ENCODE assay signal across 15 cellular contexts in the genomic region with DNA sequence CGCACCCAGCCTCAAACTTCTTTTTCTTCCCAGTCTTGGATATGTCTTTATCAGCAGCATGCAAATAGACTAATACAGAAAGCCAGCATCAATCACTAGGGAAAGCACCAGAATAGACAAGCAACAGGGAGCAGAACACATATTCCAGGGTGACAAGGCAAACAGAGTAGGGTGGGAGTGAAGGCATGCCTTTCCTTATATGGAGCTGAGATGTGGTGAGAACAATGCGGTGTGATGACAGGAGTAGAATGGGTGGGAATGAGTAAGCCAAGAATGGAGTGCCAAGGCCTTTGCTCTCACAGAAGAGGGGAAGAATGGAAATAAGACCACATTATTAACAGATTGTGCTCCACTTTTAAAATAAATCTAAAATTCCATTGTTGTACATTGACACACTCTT.
A peak's percentile ranks its signal among the peaks of the same experiment; 100 is the strongest.
DNase-seq lines count a peak whose midpoint lies in the region; ATAC-seq and TF ChIP-seq lines count a peak whose summit lies in the region.
"Had no signal": no experiment of that assay in that cellular context is flagged by ENCODE, and none has a peak within 500 bp of the region (broad histone marks: within the 10 kb centered on the region; RNA-seq: fewer than 3 reads in every experiment).

No MANE protein-coding gene starts in this region.

- no peak overlapping the region for H3K27ac ChIP-seq in endodermal cell (ENCODE audit: low read depth, low read length)
- H3K27ac ChIP-seq in mesenchymal stem cell (ENCODE audit: low read length, poor library complexity, severe bottlenecking) = no peak overlapping the region
- H3K27ac ChIP-seq: gastroesophageal sphincter, tibial artery had no signal

- TF ChIP-seq CTCF in endodermal cell (conservative IDR thresholded peaks at IDR 0.05) = no peak
- TF ChIP-seq CTCF in HFFc6 (IDR thresholded peaks at IDR 0.05) = no peak

- no peaks in the 10 kb centered on the region for H3K79me1 ChIP-seq in mesenchymal stem cell (replicated peaks; ENCODE audit: low read length, poor library complexity, severe bottlenecking)

- H3K36me3 ChIP-seq in NT2/D1 (ENCODE audit: insufficient read depth, insufficient read length, low read length) (no peaks in the 10 kb centered on the region), endodermal cell (ENCODE audit: control insufficient read depth, insufficient read depth, low read length) (no peaks in the 10 kb centered on the region), mesenchymal stem cell (ENCODE audit: control insufficient read depth in 1 of 2, insufficient read depth in 2 of 2, low read depth in 1 of 2, low read length in 2 of 2) (no peaks in the 10 kb centered on the region)
- H3K36me3 ChIP-seq: gastroesophageal sphincter, tibial artery had no signal

- H2BK5ac ChIP-seq in mesenchymal stem cell (ENCODE audit: low read depth, low read length, poor library complexity, severe bottlenecking) = no peak overlapping the region

- H3K9ac ChIP-seq in NT2/D1 (ENCODE audit: insufficient read length, low read depth) (no peak overlapping the region), endodermal cell (ENCODE audit: extremely low read depth, low read length, poor library complexity, severe bottlenecking) (no peak overlapping the region), mesenchymal stem cell (ENCODE audit: low read length) (no peak overlapping the region)

- H3K14ac ChIP-seq in mesenchymal stem cell (ENCODE audit: low read length in 2 of 2) = no peak overlapping the region

- peaks cover 27% of the 10 kb centered on the region for H3K4me1 Mint-ChIP-seq in endodermal cell
- H3K4me1 Mint-ChIP-seq in HFFc6 (ENCODE audit: low read depth) = no peaks in the 10 kb centered on the region
- H3K4me1 Mint-ChIP-seq: activated CD4-positive, alpha-beta T cell treated with anti-CD3 and anti-CD28 coated beads, Interleukin-2, amount 10 ng/mL, durations not matched to agents 7 days and 5 days; B cell had no signal

- no peak overlapping the region for H3K18ac ChIP-seq in mesenchymal stem cell (ENCODE audit: low read depth in 1 of 2, low read length in 2 of 2)

- peaks cover 70% of the 10 kb centered on the region for H3K27me3 Mint-ChIP-seq in endodermal cell (ENCODE audit: insufficient read depth)
- H3K27me3 Mint-ChIP-seq in HFFc6 (ENCODE audit: insufficient read depth) = no peaks in the 10 kb centered on the region; the same call in 1 of the 2 replicates
- H3K27me3 Mint-ChIP-seq: activated CD4-positive, alpha-beta T cell treated with anti-CD3 and anti-CD28 coated beads, Interleukin-2, amount 10 ng/mL, durations not matched to agents 7 days and 5 days had no signal

- H3K27me3 ChIP-seq in NT2/D1 (ENCODE audit: insufficient read depth, insufficient read length) (no peaks in the 10 kb centered on the region), endodermal cell (ENCODE audit: control insufficient read depth, insufficient read depth, low read length, poor library complexity, severe bottlenecking) (peaks cover 64% of the 10 kb centered on the region), mesenchymal stem cell (ENCODE audit: control insufficient read depth in 1 of 2, insufficient read depth in 1 of 2, low read length in 2 of 2) (no peaks in the 10 kb centered on the region)
- H3K27me3 ChIP-seq: gastroesophageal sphincter, tibial artery had no signal

- H3K36me3 Mint-ChIP-seq in endodermal cell (ENCODE audit: low read depth) (no peaks in the 10 kb centered on the region), HFFc6 (ENCODE audit: low read depth) (no peaks in the 10 kb centered on the region)

- no peaks in the 10 kb centered on the region for H3K9me3 ChIP-seq in NT2/D1 (ENCODE audit: insufficient read depth, low read length)
- no peaks in the 10 kb centered on the region for H3K9me3 ChIP-seq in endodermal cell (ENCODE audit: control insufficient read depth, low read length)
- H3K9me3 ChIP-seq in mesenchymal stem cell (ENCODE audit: control insufficient read depth, low read length) = no peaks in the 10 kb centered on the region
- H3K9me3 ChIP-seq: tibial artery had no signal

- no peak overlapping the region for H2AK5ac ChIP-seq in mesenchymal stem cell (ENCODE audit: low read length, severe bottlenecking)

- peak; percentile 75 for DNase-seq in Daoy (ENCODE audit: low read depth)
- peak; percentile 8 for DNase-seq in NT2/D1 (ENCODE audit: low read depth, low spot score)
- peak; percentile 63 for DNase-seq in endodermal cell
- peak; percentile 41 for DNase-seq in mesenchymal stem cell
- DNase-seq in activated CD4-positive, alpha-beta T cell treated with anti-CD3 and anti-CD28 coated beads, Interleukin-2, amount 50 U/mL, for 48 hours = no peak
- no peak for DNase-seq in HFFc6
- DNase-seq: activated CD4-positive, alpha-beta T cell treated with anti-CD3 and anti-CD28 coated beads, Interleukin-2, amount 10 ng/mL, durations not matched to agents 7 days and 5 days; amygdala; GOT3; tibial artery had no signal

- H2BK120ac ChIP-seq in mesenchymal stem cell (ENCODE audit: low read depth, low read length) = no peak overlapping the region

- H3K27ac Mint-ChIP-seq in endodermal cell = no peak overlapping the region
- H3K27ac Mint-ChIP-seq in HFFc6 = no peak overlapping the region
- H3K27ac Mint-ChIP-seq: activated CD4-positive, alpha-beta T cell treated with anti-CD3 and anti-CD28 coated beads, Interleukin-2, amount 10 ng/mL, durations not matched to agents 7 days and 5 days; B cell; T-helper 2 cell treated with Interferon-gamma antibody and Interleukin-4, amounts not matched to agents 5 μg/mL and 100 μg/mL, for 36 hours had no signal

- no peak overlapping the region for H2BK15ac ChIP-seq in mesenchymal stem cell (ENCODE audit: low read depth, poor library complexity, severe bottlenecking)

- H3K23ac ChIP-seq in mesenchymal stem cell (ENCODE audit: low read length in 2 of 2) = no peak overlapping the region

- no peak overlapping the region for H3K4ac ChIP-seq in mesenchymal stem cell (ENCODE audit: low read depth in 1 of 2, low read length in 2 of 2)

- no peak overlapping the region for H2AFZ ChIP-seq in mesenchymal stem cell (ENCODE audit: low read depth, low read length)

- H3K4me2 ChIP-seq in mesenchymal stem cell (ENCODE audit: low read length, poor library complexity, severe bottlenecking) = no peak overlapping the region

- H3K9me3 Mint-ChIP-seq in endodermal cell (no peaks in the 10 kb centered on the region), HFFc6 (peaks cover 4% of the 10 kb centered on the region; the same call in 1 of the 2 replicates)
- H3K9me3 Mint-ChIP-seq: activated CD4-positive, alpha-beta T cell treated with anti-CD3 and anti-CD28 coated beads, Interleukin-2, amount 10 ng/mL, durations not matched to agents 7 days and 5 days; T-helper 2 cell treated with Interferon-gamma antibody and Interleukin-4, amounts not matched to agents 5 μg/mL and 100 μg/mL, for 36 hours had no signal

- H4K8ac ChIP-seq in mesenchymal stem cell (ENCODE audit: low read length) = no peak overlapping the region

- H3K4me3 ChIP-seq in NT2/D1 (ENCODE audit: insufficient read length, low read depth) (no peak overlapping the region), endodermal cell (ENCODE audit: low read length) (no peak overlapping the region), mesenchymal stem cell (ENCODE audit: insufficient read depth in 1 of 2, low read depth in 1 of 2, low read length in 2 of 2) (no peak overlapping the region)
- H3K4me3 ChIP-seq: gastroesophageal sphincter, tibial artery had no signal

- H2BK12ac ChIP-seq in mesenchymal stem cell (ENCODE audit: low read length in 2 of 2) = no peak overlapping the region

- H3K4me3 Mint-ChIP-seq in endodermal cell (no peak overlapping the region), HFFc6 (no peak overlapping the region)
- H3K4me3 Mint-ChIP-seq: activated CD4-positive, alpha-beta T cell treated with anti-CD3 and anti-CD28 coated beads, Interleukin-2, amount 10 ng/mL, durations not matched to agents 7 days and 5 days; B cell; T-helper 2 cell treated with Interferon-gamma antibody and Interleukin-4, amounts not matched to agents 5 μg/mL and 100 μg/mL, for 36 hours had no signal

- no peak for ATAC-seq in GM18498 (IDR thresholded peaks at IDR 0.05; ENCODE audit: unreplicated experiment)
- ATAC-seq in HG03432 (IDR thresholded peaks at IDR 0.05; ENCODE audit: unreplicated experiment) = no peak
- ATAC-seq: gastroesophageal sphincter had no signal

- H4K91ac ChIP-seq in mesenchymal stem cell (ENCODE audit: low read length) = no peak overlapping the region

- 77 to 97% methylated on average over 2 of the region's 2 CpGs for WGBS in endodermal cell (ENCODE audit: insufficient coverage in 1 of 2, insufficient read length in 1 of 2), 2 experiments
- WGBS in mesenchymal stem cell = 82% methylated on average over 2 of the region's 2 CpGs

- H3K4me1 ChIP-seq in NT2/D1 (ENCODE audit: insufficient read depth, insufficient read length) (no peaks in the 10 kb centered on the region), endodermal cell (ENCODE audit: control insufficient read depth, insufficient read depth, low read length) (peaks cover 8% of the 10 kb centered on the region), mesenchymal stem cell (ENCODE audit: control insufficient read depth, insufficient read depth, low read depth, low read length) (no peaks in the 10 kb centered on the region)
- H3K4me1 ChIP-seq: tibial artery had no signal

Comparison
In these comparisons a context has a peak if more than half of its experiments do, and no peak if none do; other contexts are left out.
1. DNase-seq: peak in Daoy (single experiment), NT2/D1 (single experiment), endodermal cell (single experiment) and mesenchymal stem cell (single experiment); none in activated CD4-positive, alpha-beta T cell treated with anti-CD3 and anti-CD28 coated beads, Interleukin-2, amount 50 U/mL, for 48 hours (0 of 2) and HFFc6 (single experiment).